ENCODE assay signal across 33 cellular contexts in the genomic region with DNA sequence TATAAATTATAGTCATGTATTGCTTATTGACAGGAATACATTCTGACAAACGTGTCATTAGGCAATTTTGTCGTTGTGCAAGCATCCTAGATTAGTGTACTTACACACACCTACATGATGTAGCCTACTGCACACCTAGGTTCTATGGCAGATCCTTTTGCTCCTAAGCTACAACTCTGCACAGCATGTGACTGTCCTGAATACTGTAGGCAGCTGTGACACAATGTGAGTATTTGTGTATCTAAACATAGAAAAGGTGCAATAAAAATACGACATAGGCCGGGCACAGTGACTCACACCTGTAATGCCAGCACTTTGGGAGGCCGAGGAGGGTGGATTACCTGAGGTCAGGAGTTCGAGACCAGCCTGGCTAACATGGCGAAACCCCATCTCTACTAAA. TPM values are rescaled to one million over a fixed set of nuclear protein-coding genes. Genes with fewer than 3 reads are reported as not detected.
"Had no signal": no experiment of that assay in that cellular context is flagged by ENCODE, and none has a peak within 500 bp of the region (broad histone marks: within the 10 kb centered on the region; RNA-seq: fewer than 3 reads in every experiment).

No MANE protein-coding gene starts in this region.

- H3K4me3 Mint-ChIP-seq: activated B cell treated with CpG ODN at 0.5 μM for 24 hours; activated CD8-positive, alpha-beta T cell treated with anti-CD3 and anti-CD28 coated beads for 36 hours; activated naive CD4-positive, alpha-beta T cell treated with anti-CD3 and anti-CD28 coated beads, Interleukin-2, amount 10 ng/mL, durations not matched to agents 7 days and 5 days; activated naive CD8-positive, alpha-beta T cell treated with anti-CD3 and anti-CD28 coated beads, Interleukin-2, amount 10 ng/mL, durations not matched to agents 7 days and 5 days; activated T-cell treated with anti-CD3 and anti-CD28 coated beads, Interleukin-2, amount 50 U/mL, for 4 hours; activated T-helper 1 cell treated with anti-CD3 and anti-CD28 coated beads, Interleukin-12 subunit alpha, Interleukin-12 subunit beta, Interleukin-2, Interleukin-4 antibody, amounts not matched to agents 30 ng/mL and 10 ng/mL and 1 ng/mL, durations not matched to agents 14 hours and 24 hours and 36 hours; effector memory CD8-positive, alpha-beta T cell; T-helper 1 cell treated with Interleukin-12 subunit alpha and Interleukin-12 subunit beta and Interleukin-4 antibody, amounts not matched to agents 30 μg/mL and 1 μg/mL, for 36 hours had no signal

- H3K9me3 Mint-ChIP-seq: activated B cell treated with CpG ODN at 0.5 μM for 24 hours; activated naive CD4-positive, alpha-beta T cell treated with anti-CD3 and anti-CD28 coated beads, Interleukin-2, amount 10 ng/mL, durations not matched to agents 7 days and 5 days; activated T-helper 1 cell treated with anti-CD3 and anti-CD28 coated beads, Interleukin-12 subunit alpha, Interleukin-12 subunit beta, Interleukin-2, Interleukin-4 antibody, amounts not matched to agents 30 ng/mL and 10 ng/mL and 1 ng/mL, durations not matched to agents 14 hours and 24 hours and 36 hours; effector memory CD8-positive, alpha-beta T cell; T-helper 1 cell treated with Interleukin-12 subunit alpha and Interleukin-12 subunit beta and Interleukin-4 antibody, amounts not matched to agents 30 μg/mL and 1 μg/mL, for 36 hours had no signal

- H3K27me3 Mint-ChIP-seq: activated B cell treated with CpG ODN at 0.5 μM for 24 hours; activated CD8-positive, alpha-beta T cell treated with anti-CD3 and anti-CD28 coated beads for 36 hours; effector memory CD8-positive, alpha-beta T cell had no signal

- H3K27ac ChIP-seq: brain microvascular endothelial cell, epithelial cell of prostate, esophagus squamous epithelium, gastroesophageal sphincter, heart right ventricle, WERI-Rb-1 had no signal

- H3K36me3 ChIP-seq: brain microvascular endothelial cell, esophagus squamous epithelium, gastroesophageal sphincter, heart right ventricle, WERI-Rb-1 had no signal

- FAIRE-seq: astrocyte, colon had no signal

- DNase-seq: activated B cell treated with CpG ODN at 0.5 μM for 24 hours; activated CD4-positive, alpha-beta T cell treated with anti-CD3 and anti-CD28 coated beads for 48 hours; activated CD4-positive, alpha-beta T cell treated with anti-CD3 and anti-CD28 coated beads, Interleukin-2, amount 50 U/mL, for 1 hour; activated CD4-positive, alpha-beta T cell treated with anti-CD3 and anti-CD28 coated beads, Interleukin-2, amount 50 U/mL, for 48 hours; activated CD8-positive, alpha-beta memory T cell treated with anti-CD3 and anti-CD28 coated beads for 24 hours; activated CD8-positive, alpha-beta T cell treated with anti-CD3 and anti-CD28 coated beads for 36 hours; activated gamma-delta T cell; activated naive CD4-positive, alpha-beta T cell; activated naive CD4-positive, alpha-beta T cell treated with anti-CD3 and anti-CD28 coated beads, Interleukin-2, amount 10 ng/mL, durations not matched to agents 7 days and 5 days; activated naive CD8-positive, alpha-beta T cell treated with anti-CD3 and anti-CD28 coated beads, Interleukin-2, amount 10 ng/mL, durations not matched to agents 7 days and 5 days; activated T-cell treated with anti-CD3 and anti-CD28 coated beads, Interleukin-2, amount 50 U/mL, for 4 hours; anterior cingulate cortex; brain microvascular endothelial cell; caudate nucleus; cortex of kidney; dermis blood vessel endothelial cell; effector CD4-positive, alpha-beta T cell; effector memory CD8-positive, alpha-beta T cell; esophagus squamous epithelium; foreskin melanocyte; heart right ventricle; T-helper 9 cell; WERI-Rb-1 had no signal

- H3K4me1 Mint-ChIP-seq: activated B cell treated with CpG ODN at 0.5 μM for 24 hours had no signal

- ATAC-seq: activated CD4-positive, CD25-positive, alpha-beta regulatory T cell treated with anti-CD3 and anti-CD28 coated beads, Interleukin-2, amount 50 U/mL, for 24 hours; activated CD8-positive, alpha-beta T cell treated with anti-CD3 and anti-CD28 coated beads for 36 hours; activated naive CD4-positive, alpha-beta T cell treated with anti-CD3 and anti-CD28 coated beads, Interleukin-2, amount 50 U/mL, for 72 hours; activated T-cell treated with anti-CD3 and anti-CD28 coated beads, Interleukin-2, amount 50 U/mL, for 4 hours; effector memory CD8-positive, alpha-beta T cell; gastroesophageal sphincter; heart right ventricle had no signal

- H3K27ac Mint-ChIP-seq: activated B cell treated with CpG ODN at 0.5 μM for 24 hours; activated CD8-positive, alpha-beta T cell treated with anti-CD3 and anti-CD28 coated beads for 36 hours; activated naive CD4-positive, alpha-beta T cell treated with anti-CD3 and anti-CD28 coated beads, Interleukin-2, amount 10 ng/mL, durations not matched to agents 7 days and 5 days; activated naive CD4-positive, alpha-beta T cell treated with anti-CD3 and anti-CD28 coated beads, Interleukin-2, amount 50 U/mL, for 72 hours; activated naive CD8-positive, alpha-beta T cell treated with anti-CD3 and anti-CD28 coated beads, Interleukin-2, amount 10 ng/mL, durations not matched to agents 7 days and 5 days; activated T-helper 1 cell treated with anti-CD3 and anti-CD28 coated beads, Interleukin-12 subunit alpha, Interleukin-12 subunit beta, Interleukin-2, Interleukin-4 antibody, amounts not matched to agents 30 ng/mL and 10 ng/mL and 1 ng/mL, durations not matched to agents 14 hours and 24 hours and 36 hours; effector memory CD8-positive, alpha-beta T cell; T-helper 1 cell treated with Interleukin-12 subunit alpha and Interleukin-12 subunit beta and Interleukin-4 antibody, amounts not matched to agents 30 μg/mL and 1 μg/mL, for 36 hours had no signal

- H3K27me3 ChIP-seq: brain microvascular endothelial cell had no signal

- H3K4me3 ChIP-seq: esophagus squamous epithelium, gastroesophageal sphincter, heart right ventricle had no signal

- H3K4me1 ChIP-seq: esophagus squamous epithelium, gastroesophageal sphincter, heart right ventricle had no signal

- H3K9me3 ChIP-seq: esophagus squamous epithelium had no signal

RNA-seq across cellular contexts. Expression of a gene that starts 36.5 kb away (rescaled TPM):
- total RNA-seq: chondrocyte, fibroblast of lung had no signal
